ENCODE assay signal across 11 cellular contexts in genomic region chr19:17404015-17404414, GRCh38. TPM values are rescaled to one million over a fixed set of nuclear protein-coding genes. Genes with fewer than 3 reads are reported as not detected.
DNase-seq lines count a peak whose midpoint lies in the region; ATAC-seq and TF ChIP-seq lines count a peak whose summit lies in the region.
"Had no signal": no experiment of that assay in that cellular context is flagged by ENCODE, and none has a peak within 500 bp of the region (broad histone marks: within the 10 kb centered on the region; RNA-seq: fewer than 3 reads in every experiment).

No MANE protein-coding gene starts in this region.

- H3K9ac ChIP-seq in DND-41 (ENCODE audit: low read depth, low read length): peak overlapping the region; percentile 64
- H3K9ac ChIP-seq in MM.1S (ENCODE audit: low read length): peak overlapping the region; percentile 76; the same call in 1 of the 2 replicates

- H3K9me3 ChIP-seq in DND-41 (ENCODE audit: insufficient read depth, low read length, severe bottlenecking): no peaks in the 10 kb centered on the region
- no peaks in the 10 kb centered on the region for H3K9me3 ChIP-seq in MM.1S (replicated peaks; ENCODE audit: insufficient read depth, low read length)
- no peaks in the 10 kb centered on the region for H3K9me3 ChIP-seq in ectodermal cell (ENCODE audit: control insufficient read depth, low read length)
- H3K9me3 ChIP-seq in neuron (ENCODE audit: low read length): no peaks in the 10 kb centered on the region

- peak overlapping the region in 1 of 2 experiments; percentile 72; a peak in 2 of 4 replicates for H3K4me3 ChIP-seq in DND-41 (ENCODE audit: low read depth in 1 of 2, low read length in 2 of 2)
- peak overlapping the region; percentile 81 for H3K4me3 ChIP-seq in MM.1S (ENCODE audit: low read length)
- H3K4me3 ChIP-seq in ectodermal cell (ENCODE audit: insufficient read depth, low read depth, low read length): peak overlapping the region; percentile 37
- peak overlapping the region; percentile 11 for H3K4me3 ChIP-seq in neuron (ENCODE audit: low read length)

- H4K20me1 ChIP-seq in DND-41 (ENCODE audit: insufficient read depth, low read length): no peaks in the 10 kb centered on the region
- H4K20me1 ChIP-seq in MM.1S (ENCODE audit: insufficient read depth, low read length): no peaks in the 10 kb centered on the region

- H3K79me2 ChIP-seq in DND-41 (ENCODE audit: insufficient read depth, low read length) (peaks cover 28% of the 10 kb centered on the region), MM.1S (ENCODE audit: low read length) (peaks cover 44% of the 10 kb centered on the region)

- H3K36me3 ChIP-seq in DND-41 (ENCODE audit: insufficient read depth, low read length): peaks cover 14% of the 10 kb centered on the region
- peaks cover 3% of the 10 kb centered on the region; the same call in 1 of the 2 replicates for H3K36me3 ChIP-seq in MM.1S (replicated peaks; ENCODE audit: insufficient read depth, low read length)
- H3K36me3 ChIP-seq in ectodermal cell (ENCODE audit: control insufficient read depth, insufficient read depth, low read length): no peaks in the 10 kb centered on the region
- H3K36me3 ChIP-seq in neuron (ENCODE audit: insufficient read depth, low read length): no peaks in the 10 kb centered on the region

- peak overlapping the region; percentile 94 for H3K27ac ChIP-seq in DND-41 (ENCODE audit: low read length)
- H3K27ac ChIP-seq in MM.1S (ENCODE audit: low read length): peak overlapping the region; percentile 92; the same call in 1 of the 2 replicates
- peak overlapping the region; percentile 90 for H3K27ac ChIP-seq in ectodermal cell (ENCODE audit: insufficient read depth, low read depth, low read length, poor library complexity, severe bottlenecking)
- H3K27ac ChIP-seq: VCaP had no signal

- 12 to 14% methylated on average over 6 of the region's 6 CpGs for WGBS in ectodermal cell, 2 experiments

- H2AFZ ChIP-seq in DND-41 (ENCODE audit: low read depth, low read length) (no peak overlapping the region), MM.1S (ENCODE audit: low read length) (no peak overlapping the region), neuron (ENCODE audit: low read depth, low read length) (no peak overlapping the region)

- peaks cover 44% of the 10 kb centered on the region for H3K4me1 ChIP-seq in DND-41 (ENCODE audit: insufficient read depth, low read length)
- no peaks in the 10 kb centered on the region for H3K4me1 ChIP-seq in MM.1S (ENCODE audit: low read length)
- H3K4me1 ChIP-seq in ectodermal cell (ENCODE audit: control insufficient read depth, insufficient read depth, low read length): peaks cover 20% of the 10 kb centered on the region
- peaks cover 22% of the 10 kb centered on the region for H3K4me1 ChIP-seq in neuron (ENCODE audit: insufficient read depth, low read length)

- TF ChIP-seq CTCF in DND-41 (IDR thresholded peaks at IDR 0.05; ENCODE audit: borderline replicate concordance, extremely low read depth, low read length, poor library complexity, severe bottlenecking): no peak
- TF ChIP-seq CTCF in MM.1S (IDR thresholded peaks at IDR 0.05; ENCODE audit: low read length): no peak

- no peaks in the 10 kb centered on the region for H3K27me3 ChIP-seq in DND-41 (ENCODE audit: insufficient read depth, low read length, poor library complexity)
- no peaks in the 10 kb centered on the region for H3K27me3 ChIP-seq in MM.1S (replicated peaks; ENCODE audit: insufficient read depth, low read length)
- no peaks in the 10 kb centered on the region for H3K27me3 ChIP-seq in ectodermal cell (ENCODE audit: control insufficient read depth, insufficient read depth, low read length, poor library complexity, severe bottlenecking)
- H3K27me3 ChIP-seq in neuron (ENCODE audit: insufficient read depth, low read length): no peaks in the 10 kb centered on the region

- no peak for ATAC-seq in DND-41 (ENCODE audit: insufficient read depth, low read depth)
- ATAC-seq in HG03196 (IDR thresholded peaks at IDR 0.05; ENCODE audit: unreplicated experiment): no peak
- no peak for ATAC-seq in HG03565 (IDR thresholded peaks at IDR 0.05; ENCODE audit: unreplicated experiment)

- peaks cover 21% of the 10 kb centered on the region for H3F3A ChIP-seq in MM.1S (ENCODE audit: insufficient read depth, low read length)

- peak overlapping the region; percentile 92 for H3K4me2 ChIP-seq in DND-41 (ENCODE audit: insufficient read depth, low read length)
- peak overlapping the region; percentile 98 for H3K4me2 ChIP-seq in MM.1S (ENCODE audit: low read depth, low read length)

- DNase-seq in DND-41: no peak
- no peak for DNase-seq in MM.1S
- DNase-seq in stimulated activated CD4-positive, alpha-beta T cell treated with anti-CD3 and anti-CD28 coated beads, Interleukin-4, amount 100 ng/mL, for 4 hours: no peak
- no peak for DNase-seq in stimulated activated CD4-positive, alpha-beta T cell treated with anti-CD3 and anti-CD28 coated beads, Interleukin-15, amount 100 ng/mL, for 24 hours
- DNase-seq: HFFc6, NCI-H1092 treated with DMSO at 0.1 percent for 48 hours had no signal

- H3K9me2 ChIP-seq in MM.1S (replicated peaks; ENCODE audit: insufficient read depth, low read length): no peaks in the 10 kb centered on the region

RNA-seq across cellular contexts. Expression of gene BST2, which starts 1.4 kb away (rescaled TPM):
- polyA plus RNA-seq in ectodermal cell (2013, experiment 1 of 4): 105 TPM
- polyA plus RNA-seq in ectodermal cell (2013, experiment 2 of 4): 144 TPM
- 93.6 TPM for polyA plus RNA-seq in ectodermal cell (2013, experiment 3 of 4)
- polyA plus RNA-seq in ectodermal cell (2013, experiment 4 of 4): 130 TPM

RNA-seq across cellular contexts. Expression of gene CCDC194, which starts 10.0 kb away (rescaled TPM):
- polyA plus RNA-seq in ectodermal cell (2013, experiment 1 of 4): 1.2 TPM
- polyA plus RNA-seq in ectodermal cell (2013, experiment 2 of 4): 1.4 TPM
- polyA plus RNA-seq in ectodermal cell (2013, experiment 3 of 4): 1.1 TPM
- polyA plus RNA-seq in ectodermal cell (2013, experiment 4 of 4): 3.3 TPM

RNA-seq across cellular contexts. Expression of gene MVB12A, which starts 15.8 kb away (rescaled TPM):
- polyA plus RNA-seq in ectodermal cell (2013, experiment 1 of 4): 57.2 TPM
- 56.2 TPM for polyA plus RNA-seq in ectodermal cell (2013, experiment 2 of 4)
- polyA plus RNA-seq in ectodermal cell (2013, experiment 3 of 4): 47.8 TPM
- 51.8 TPM for polyA plus RNA-seq in ectodermal cell (2013, experiment 4 of 4)

RNA-seq across cellular contexts. Expression of gene PLVAP, which starts 26.9 kb away (rescaled TPM):
- polyA plus RNA-seq in ectodermal cell (2013, experiment 1 of 4): 0.22 TPM
- polyA plus RNA-seq in ectodermal cell (2013, experiment 2 of 4): 0.27 TPM
- polyA plus RNA-seq in ectodermal cell (2013, experiment 3 of 4): 0.32 TPM
- 0.20 TPM for polyA plus RNA-seq in ectodermal cell (2013, experiment 4 of 4)

RNA-seq across cellular contexts. Expression of gene TMEM221, which starts 44.5 kb away (rescaled TPM):
- polyA plus RNA-seq in ectodermal cell (2013, experiment 1 of 4): 1.8 TPM
- 2.2 TPM for polyA plus RNA-seq in ectodermal cell (2013, experiment 2 of 4)
- polyA plus RNA-seq in ectodermal cell (2013, experiment 3 of 4): 2.5 TPM
- 2.8 TPM for polyA plus RNA-seq in ectodermal cell (2013, experiment 4 of 4)
